ENCODE assay signal across 18 cellular contexts in genomic region chr16:48540222-48540900, GRCh38.
"Had no signal": no experiment of that assay in that cellular context is flagged by ENCODE, and none has a peak within 500 bp of the region (broad histone marks: within the 10 kb centered on the region; RNA-seq: fewer than 3 reads in every experiment).

No MANE protein-coding gene starts in this region.

- H3K4me3 Mint-ChIP-seq: activated naive CD8-positive, alpha-beta T cell treated with anti-CD3 and anti-CD28 coated beads, Interleukin-2, amount 50 U/mL, for 24 hours had no signal

- H3K36me3 ChIP-seq: prostate gland had no signal

- H3K27ac ChIP-seq: ascending aorta, foreskin keratinocyte, SJSA1 had no signal

- FAIRE-seq: endothelial cell of umbilical vein had no signal

- H3K9me3 Mint-ChIP-seq: activated naive CD8-positive, alpha-beta T cell treated with anti-CD3 and anti-CD28 coated beads, Interleukin-2, amount 50 U/mL, for 24 hours had no signal

- H3K27me3 ChIP-seq: ascending aorta, foreskin keratinocyte, SJSA1, spleen, upper lobe of left lung had no signal

- ATAC-seq: activated naive CD8-positive, alpha-beta T cell treated with anti-CD3 and anti-CD28 coated beads, Interleukin-2, amount 50 U/mL, for 24 hours; foreskin keratinocyte; left colon; sciatic nerve had no signal

- DNase-seq: activated CD4-positive, alpha-beta T cell treated with anti-CD3 and anti-CD28 coated beads for 1 hour; activated gamma-delta T cell; activated naive CD8-positive, alpha-beta T cell treated with anti-CD3 and anti-CD28 coated beads, Interleukin-2, amount 50 U/mL, for 24 hours; activated T-cell treated with anti-CD3 and anti-CD28 coated beads for 4 hours; foreskin keratinocyte; left colon; midbrain; spleen; stimulated activated CD4-positive, alpha-beta T cell treated with anti-CD3 and anti-CD28 coated beads, Interleukin-1b, Interleukin-23, amount 100 ng/mL, for 48 hours; stimulated activated naive CD4-positive, alpha-beta T cell; SW 1271; T-helper 9 cell had no signal

- H3K4me3 ChIP-seq: ascending aorta, prostate gland, SJSA1, spleen, upper lobe of left lung had no signal

- H3K27me3 Mint-ChIP-seq: activated naive CD8-positive, alpha-beta T cell treated with anti-CD3 and anti-CD28 coated beads, Interleukin-2, amount 50 U/mL, for 24 hours had no signal

- H3K9me3 ChIP-seq: ascending aorta, prostate gland, SJSA1, spleen, upper lobe of left lung had no signal
